In genomic region chr7:158386866-158387820, GRCh38 we compare ENCODE assay signal across 17 cellular contexts.
"Had no signal": no experiment of that assay in that cellular context is flagged by ENCODE, and none has a peak within 500 bp of the region (broad histone marks: within the 10 kb centered on the region; RNA-seq: fewer than 3 reads in every experiment).

No MANE protein-coding gene starts in this region.

- H3K27ac ChIP-seq: left lung, thyroid gland had no signal

- H3K4me3 ChIP-seq: left lung, thyroid gland had no signal

- H3K27me3 Mint-ChIP-seq: activated naive CD8-positive, alpha-beta T cell had no signal

- H3K4me1 ChIP-seq: left lung, thyroid gland had no signal

- H3K27me3 ChIP-seq: thyroid gland had no signal

- H3K27ac Mint-ChIP-seq: activated CD4-positive, alpha-beta T cell treated with anti-CD3 and anti-CD28 coated beads for 36 hours; activated naive CD8-positive, alpha-beta T cell; activated T-helper 1 cell treated with anti-CD3 and anti-CD28 coated beads, Interleukin-12 subunit alpha, Interleukin-12 subunit beta, Interleukin-2, Interleukin-4 antibody, amounts not matched to agents 30 ng/mL and 10 ng/mL and 1 ng/mL, durations not matched to agents 14 hours and 24 hours and 36 hours; nephron progenitor cell had no signal

- H3K36me3 Mint-ChIP-seq: activated naive CD8-positive, alpha-beta T cell had no signal

- ATAC-seq: activated CD4-positive, alpha-beta T cell treated with anti-CD3 and anti-CD28 coated beads for 36 hours; left lung had no signal

- DNase-seq: activated CD4-positive, alpha-beta T cell treated with anti-CD3 and anti-CD28 coated beads for 36 hours; activated CD4-positive, alpha-beta T cell treated with anti-CD3 and anti-CD28 coated beads, Interleukin-2, amount 50 U/mL, for 48 hours; activated T-cell treated with anti-CD3 and anti-CD28 coated beads for 4 hours; cerebellar nuclear complex; effector CD4-positive, alpha-beta T cell; head of caudate nucleus; kidney; left lung; mammary epithelial cell; midbrain; nephron progenitor cell; occipital lobe; stimulated activated CD4-positive, alpha-beta T cell treated with anti-CD3 and anti-CD28 coated beads, Interleukin-2, amount 100 ng/mL, for 24 hours; stimulated activated naive CD4-positive, alpha-beta T cell treated with Interleukin-2 at 50 U/mL for 16 hours; thyroid gland had no signal

- H3K4me3 Mint-ChIP-seq: activated CD4-positive, alpha-beta T cell treated with anti-CD3 and anti-CD28 coated beads for 36 hours; activated naive CD8-positive, alpha-beta T cell; activated T-helper 1 cell treated with anti-CD3 and anti-CD28 coated beads, Interleukin-12 subunit alpha, Interleukin-12 subunit beta, Interleukin-2, Interleukin-4 antibody, amounts not matched to agents 30 ng/mL and 10 ng/mL and 1 ng/mL, durations not matched to agents 14 hours and 24 hours and 36 hours; nephron progenitor cell had no signal

- H3K4me1 Mint-ChIP-seq: activated CD4-positive, alpha-beta T cell treated with anti-CD3 and anti-CD28 coated beads for 36 hours had no signal

- H3K9me3 ChIP-seq: left lung, thyroid gland had no signal

- H3K36me3 ChIP-seq: left lung, thyroid gland had no signal
